Comparison of ENCODE assay signal across 1 cellular context in genomic region chr12:989051-989450, GRCh38.
TF ChIP-seq lines count a peak whose summit lies in the region.

No MANE protein-coding gene starts in this region.

TF ChIP-seq in HepG2, 621 proteins besides CTCF, POLR2A, EP300 and RAD21:
- TF ChIP-seq AGO2 (optimal IDR thresholded peaks at IDR 0.05; ENCODE audit: low read depth, low read length) (no peak), ZSCAN12 (CRISPR knock-in tag; IDR thresholded peaks at IDR 0.05) (no peak), CAMTA2 (CRISPR knock-in tag; IDR thresholded peaks at IDR 0.05; ENCODE audit: borderline replicate concordance) (no peak), GABPA (IDR thresholded peaks at IDR 0.05; ENCODE audit: low read depth, low read length) (no peak), GABPA (CRISPR knock-in tag; IDR thresholded peaks at IDR 0.05; ENCODE audit: low read depth) (no peak), BHLHE40 (IDR thresholded peaks at IDR 0.05; ENCODE audit: low read length) (no peak), PAWR (CRISPR knock-in tag; IDR thresholded peaks at IDR 0.05; ENCODE audit: borderline replicate concordance) (no peak), ZNF572 (CRISPR knock-in tag; IDR thresholded peaks at IDR 0.05) (no peak), ESRRA (CRISPR knock-in tag; IDR thresholded peaks at IDR 0.05; ENCODE audit: low read depth) (no peak), MATR3 (CRISPR knock-in tag; IDR thresholded peaks at IDR 0.05) (no peak), HNRNPUL1 (IDR thresholded peaks at IDR 0.05; ENCODE audit: low read depth, low read length) (no peak), ZNF569 (CRISPR knock-in tag; IDR thresholded peaks at IDR 0.05; ENCODE audit: borderline replicate concordance) (no peak), SIN3B (IDR thresholded peaks at IDR 0.05; ENCODE audit: low read length) (no peak), PTBP1 (IDR thresholded peaks at IDR 0.05; ENCODE audit: low read depth, low read length, poor library complexity, severe bottlenecking) (no peak), KLF13 (CRISPR knock-in tag; IDR thresholded peaks at IDR 0.05) (no peak), SP2 (CRISPR knock-in tag; IDR thresholded peaks at IDR 0.05) (no peak), FUBP1 (CRISPR knock-in tag; IDR thresholded peaks at IDR 0.05; ENCODE audit: borderline replicate concordance) (no peak), BCLAF1 (IDR thresholded peaks at IDR 0.05) (no peak), RFXANK (CRISPR knock-in tag; IDR thresholded peaks at IDR 0.05) (no peak)
